1 cellular context compared by ENCODE assay signal in genomic region chr12:116734156-116734768, GRCh38.
A peak's percentile ranks its signal among the peaks of the same experiment; 100 is the strongest.
TF ChIP-seq lines count a peak whose summit lies in the region.

No MANE protein-coding gene starts in this region.

TF ChIP-seq in liver, 16 proteins besides CTCF, POLR2A, EP300 and RAD21 (continued from another document):
- TF ChIP-seq REST (IDR thresholded peaks at IDR 0.05) (peak; percentile 14), YY1 (IDR thresholded peaks at IDR 0.05) (peak; percentile 15), TAF1 (conservative IDR thresholded peaks at IDR 0.05) (no peak), HNF4G (IDR thresholded peaks at IDR 0.05) (no peak), GABPA (IDR thresholded peaks at IDR 0.05 in 1 of 2, conservative IDR thresholded peaks at IDR 0.05 in 1 of 2) (no peak)
